8 cellular contexts compared by ENCODE assay signal in the genomic region with DNA sequence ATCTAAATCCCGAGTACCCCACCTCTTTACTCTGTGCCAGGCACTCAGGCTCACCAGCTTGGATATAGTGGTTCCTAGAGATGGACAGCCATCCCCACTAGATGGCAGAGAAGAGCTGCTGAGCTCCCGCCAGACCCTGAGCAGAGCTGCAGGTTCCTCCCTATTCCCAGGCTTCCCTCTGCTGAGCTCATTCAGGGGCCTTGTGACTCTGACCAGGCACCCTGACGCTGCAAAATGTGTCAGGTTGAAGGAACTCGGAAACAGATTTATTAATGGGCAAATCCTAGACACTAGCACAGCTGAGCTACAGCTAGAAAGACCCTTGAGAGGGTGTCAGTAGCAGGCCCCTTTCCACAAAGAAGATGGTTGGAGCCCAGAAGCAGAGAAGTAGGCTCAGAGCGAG. TPM values are rescaled to one million over a fixed set of nuclear protein-coding genes. Genes with fewer than 3 reads are reported as not detected.
A peak's percentile ranks its signal among the peaks of the same experiment; 100 is the strongest.
DNase-seq lines count a peak whose midpoint lies in the region; ATAC-seq and TF ChIP-seq lines count a peak whose summit lies in the region.

No MANE protein-coding gene starts in this region.

- H3K79me2 ChIP-seq in OCI-LY3 (ENCODE audit: low read length), result no peaks in the 10 kb centered on the region
- no peaks in the 10 kb centered on the region for H3K79me2 ChIP-seq in fibroblast of lung (ENCODE audit: control insufficient read depth, insufficient read depth, low read length)

- no peak overlapping the region for H3K27ac ChIP-seq in CD4-positive, alpha-beta T cell (ENCODE audit: low read depth, low read length)
- H3K27ac ChIP-seq in OCI-LY3 (ENCODE audit: low read length) (no peak overlapping the region), fibroblast of lung (ENCODE audit: insufficient read depth, low read length) (peak overlapping the region; percentile 73)

- DNase-seq in CD4-positive, alpha-beta T cell, result peak; percentile 22 to 49 (median 35)
- DNase-seq in HuH-7 (ENCODE audit: low spot score), result peak; percentile 90
- peak; percentile 55 for DNase-seq in activated T-cell treated with anti-CD3 and anti-CD28 coated beads, Interleukin-2, amount 50 U/mL, for 1 hour
- peak; percentile 92 to 96 for DNase-seq in fibroblast of lung (ENCODE audit: low read depth in 2 of 2)
- peak; percentile 48 for DNase-seq in naive B cell
- peak; percentile 7 for DNase-seq in stimulated activated naive CD4-positive, alpha-beta T cell treated with Interleukin-2 at 50 U/mL for 16 hours (lab: John Stamatoyannopoulos, UW)

- no peak overlapping the region for H3K27ac Mint-ChIP-seq in CD4-positive, alpha-beta T cell
- peak overlapping the region in 1 of 6 donors; percentile 63 for H3K27ac Mint-ChIP-seq in naive B cell

- POLR2A ChIA-PET in CD4-positive, alpha-beta T cell (lab: Charles Lee), result interaction anchor here (0.6 to 1.1 kb wide), 5 partner anchors 51 to 1403 kb away, joined by 3 to 5 read pairs (median 4); a partner anchor contains a TSS

- intact Hi-C loops in CD4-positive, alpha-beta T cell (cut with DNase I, micrococcal nuclease), result loop anchor here (1.0 to 5.0 kb wide), 7 partner anchors 117 to 445 kb away; a partner anchor contains a TSS

- H4K20me1 ChIP-seq in OCI-LY3 (ENCODE audit: insufficient read depth, low read length) (no peaks in the 10 kb centered on the region), fibroblast of lung (ENCODE audit: control insufficient read depth, extremely low read depth, insufficient read depth, low read length) (no peaks in the 10 kb centered on the region)

- no peaks in the 10 kb centered on the region for H3K27me3 Mint-ChIP-seq in CD4-positive, alpha-beta T cell
- H3K27me3 Mint-ChIP-seq in naive B cell, result no peaks in the 10 kb centered on the region

- TF ChIP-seq CTCF in CD4-positive, alpha-beta T cell (IDR thresholded peaks at IDR 0.05), result peak; percentile 86
- TF ChIP-seq CTCF in OCI-LY3 (IDR thresholded peaks at IDR 0.05; ENCODE audit: low read depth, low read length) (peak; percentile 85), fibroblast of lung (conservative IDR thresholded peaks at IDR 0.05 in 1 of 2, IDR thresholded peaks at IDR 0.05 in 1 of 2; ENCODE audit: low read depth in 1 of 2, low read length in 2 of 2) (peak; percentile 92 to 94)

- no peak overlapping the region for H3K4me3 Mint-ChIP-seq in CD4-positive, alpha-beta T cell
- no peak overlapping the region for H3K4me3 Mint-ChIP-seq in naive B cell

- H3K27me3 ChIP-seq in CD4-positive, alpha-beta T cell (ENCODE audit: control insufficient read depth, insufficient read depth, low read length), result no peaks in the 10 kb centered on the region
- no peaks in the 10 kb centered on the region for H3K27me3 ChIP-seq in OCI-LY3 (ENCODE audit: low read depth, low read length)
- H3K27me3 ChIP-seq in fibroblast of lung (ENCODE audit: control insufficient read depth, insufficient read depth, low read length), result no peaks in the 10 kb centered on the region

- H3K36me3 Mint-ChIP-seq in CD4-positive, alpha-beta T cell (ENCODE audit: low read depth), result peaks cover 36% of the 10 kb centered on the region
- peaks cover 0 to 4% of the 10 kb centered on the region in 2 donors for H3K36me3 Mint-ChIP-seq in naive B cell

- H2AFZ ChIP-seq in OCI-LY3 (ENCODE audit: low read depth, low read length) (no peak overlapping the region), fibroblast of lung (ENCODE audit: low read length) (peak overlapping the region; percentile 24)

- no peaks in the 10 kb centered on the region for H3K4me1 Mint-ChIP-seq in CD4-positive, alpha-beta T cell (ENCODE audit: low read depth)
- H3K4me1 Mint-ChIP-seq in naive B cell, result no peaks in the 10 kb centered on the region

- H3K9ac ChIP-seq in OCI-LY3 (ENCODE audit: low read length) (no peak overlapping the region), fibroblast of lung (ENCODE audit: insufficient read depth, low read length) (no peak overlapping the region)

- peaks cover 21% of the 10 kb centered on the region for H3K4me1 ChIP-seq in OCI-LY3 (ENCODE audit: low read length)
- H3K4me1 ChIP-seq in fibroblast of lung (ENCODE audit: control insufficient read depth, extremely low read depth, insufficient read depth, low read length), result peaks cover 26% of the 10 kb centered on the region

- H3K36me3 ChIP-seq in OCI-LY3 (replicated peaks; ENCODE audit: low read depth, low read length) (no peaks in the 10 kb centered on the region), fibroblast of lung (ENCODE audit: control insufficient read depth, insufficient read depth, low read length) (peaks cover 5% of the 10 kb centered on the region)

- H3K9me3 Mint-ChIP-seq in CD4-positive, alpha-beta T cell, result no peaks in the 10 kb centered on the region
- no peaks in the 10 kb centered on the region for H3K9me3 Mint-ChIP-seq in naive B cell

- peak; percentile 98 for ATAC-seq in CD4-positive, alpha-beta T cell (ENCODE audit: poor library complexity)
- peak; percentile 70 for ATAC-seq in GM19438 (IDR thresholded peaks at IDR 0.05; ENCODE audit: low read depth, unreplicated experiment)
- ATAC-seq in naive B cell (ENCODE audit: low read depth in 2 of 2), result peak; percentile 92 to 98

- CTCF ChIA-PET in CD4-positive, alpha-beta T cell (lab: Charles Lee), result interaction anchor here (0.6 to 1.4 kb wide), 9 partner anchors 10 to 343 kb away, joined by 3 to 6 read pairs (median 3); no protein-coding TSS in a partner anchor

- no peaks in the 10 kb centered on the region for H3K9me3 ChIP-seq in CD4-positive, alpha-beta T cell (ENCODE audit: control insufficient read depth, low read length)
- H3K9me3 ChIP-seq in OCI-LY3 (ENCODE audit: insufficient read depth, low read length), result no peaks in the 10 kb centered on the region
- no peaks in the 10 kb centered on the region for H3K9me3 ChIP-seq in fibroblast of lung (ENCODE audit: control insufficient read depth, insufficient read depth, low read depth, low read length)

- H3K4me2 ChIP-seq in OCI-LY3 (ENCODE audit: low read length) (no peak overlapping the region), fibroblast of lung (ENCODE audit: extremely low read depth, insufficient read depth, low read length) (no peak overlapping the region)

- H3K4me3 ChIP-seq in OCI-LY3 (ENCODE audit: low read length) (no peak overlapping the region), fibroblast of lung (replicated peaks in 1 of 4; ENCODE audit: control extremely low read depth in 1 of 4, insufficient read depth in 1 of 4, low read depth in 3 of 4, low read length in 4 of 4) (no peak overlapping the region)

RNA-seq across cellular contexts. Expression of a gene that starts 38.2 kb away (rescaled TPM):
- total RNA-seq in CD4-positive, alpha-beta T cell, result not detected
- not detected in 2 replicates for total RNA-seq in fibroblast of lung
- polyA plus RNA-seq in fibroblast of lung (not detected in 2 replicates), naive B cell (ENCODE audit: low read depth in 6 of 6) (not detected)
- polyA plus RNA-seq in fibroblast of lung (2012), result not detected in 2 replicates
- polyA minus RNA-seq in fibroblast of lung (ENCODE audit: low replicate concordance), result not detected in 2 replicates

RNA-seq across cellular contexts. Expression of a gene that starts 50.2 kb away (rescaled TPM):
- total RNA-seq in CD4-positive, alpha-beta T cell, result 10 to 100 TPM; 22.7 to 26.7 TPM
- 16.9 and 27.2 TPM in 2 replicates for total RNA-seq in fibroblast of lung
- polyA plus RNA-seq in fibroblast of lung (13.2 and 17.9 TPM in 2 replicates), naive B cell (ENCODE audit: low read depth in 6 of 6) (1 to 10 TPM in 5 of 6 donors, not detected in 1; 4.4 to 9.7 (median 5.1) TPM)
- 12.6 and 16.2 TPM in 2 replicates for polyA plus RNA-seq in fibroblast of lung (2012)
- polyA minus RNA-seq in fibroblast of lung (ENCODE audit: low replicate concordance), result 82.2 and 84.8 TPM in 2 replicates

RNA-seq across cellular contexts. Expression of a gene that starts 50.5 kb away (rescaled TPM):
- total RNA-seq in CD4-positive, alpha-beta T cell, result 10 to 100 TPM; 62.0 to 63.9 TPM
- 35.2 and 35.5 TPM in 2 replicates for total RNA-seq in fibroblast of lung
- polyA plus RNA-seq in fibroblast of lung (24.6 and 27.4 TPM in 2 replicates), naive B cell (ENCODE audit: low read depth in 6 of 6) (100 to 1,000 TPM in 5 of 6 donors, 10 to 100 TPM in 1; 98.2 to 187 (median 127) TPM)
- 16.2 and 16.7 TPM in 2 replicates for polyA plus RNA-seq in fibroblast of lung (2012)
- 1.2 and 4.8 TPM in 2 replicates for polyA minus RNA-seq in fibroblast of lung (ENCODE audit: low replicate concordance)

RNA-seq across cellular contexts. Expression of a gene that starts 52.7 kb away (rescaled TPM):
- not detected for total RNA-seq in CD4-positive, alpha-beta T cell
- total RNA-seq in fibroblast of lung, result not detected in 2 replicates
- not detected in 2 replicates for polyA plus RNA-seq in fibroblast of lung
- polyA plus RNA-seq in fibroblast of lung (2012), result not detected in 2 replicates
- not detected in 2 replicates for polyA minus RNA-seq in fibroblast of lung (ENCODE audit: low replicate concordance)
- not detected for polyA plus RNA-seq in naive B cell (ENCODE audit: low read depth in 6 of 6)

Comparison
In these comparisons a context has a peak if more than half of its experiments do, and no peak if none do; other contexts are left out.
1. DNase-seq: peak in every context shown above with its lines; median percentile 94 in fibroblast of lung; 90 in HuH-7; 55 in activated T-cell treated with anti-CD3 and anti-CD28 coated beads, Interleukin-2, amount 50 U/mL, for 1 hour; 48 in naive B cell; 35 in CD4-positive, alpha-beta T cell; 7 in stimulated activated naive CD4-positive, alpha-beta T cell treated with Interleukin-2 at 50 U/mL for 16 hours.